In the genomic region with DNA sequence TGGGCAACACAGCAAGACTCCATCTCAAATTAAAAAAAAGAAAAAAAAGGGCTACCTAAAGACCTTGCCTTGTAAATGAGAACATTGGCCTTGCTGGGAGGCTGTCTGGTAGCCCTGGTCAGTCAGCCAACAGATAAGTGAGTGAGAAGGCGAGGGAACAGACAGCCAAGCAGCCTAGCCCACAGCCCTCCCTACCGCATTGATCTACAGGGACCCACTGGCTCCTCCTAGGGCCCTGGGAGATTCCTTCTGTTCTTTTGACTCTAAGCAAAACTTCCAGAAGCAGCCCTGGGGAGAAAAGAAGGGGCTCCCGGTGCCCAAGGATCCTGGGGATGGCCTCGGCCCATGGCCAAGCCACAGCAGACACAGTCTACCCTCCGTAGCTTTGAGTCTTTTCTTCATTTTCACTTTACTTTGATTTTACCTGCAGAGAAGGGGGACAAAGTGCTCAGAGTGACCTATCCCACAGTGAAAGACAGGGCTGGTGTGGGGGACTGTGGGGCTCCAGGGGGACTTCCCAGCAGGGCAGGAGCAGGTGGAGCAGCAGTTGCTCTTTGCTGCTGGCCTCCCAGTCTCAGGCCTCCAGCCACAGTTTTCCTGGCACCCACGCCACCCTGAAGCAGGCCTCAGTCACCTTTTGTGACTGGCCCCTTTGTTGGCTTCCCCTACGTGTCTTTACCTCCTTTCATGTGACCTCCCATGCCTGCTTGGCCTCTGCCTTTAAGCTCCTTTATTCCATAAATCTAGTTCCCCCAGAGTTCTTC, we compare ENCODE assay signal across 25 cellular contexts. TPM values are rescaled to one million over a fixed set of nuclear protein-coding genes. Genes with fewer than 3 reads are reported as not detected.
A peak's percentile ranks its signal among the peaks of the same experiment; 100 is the strongest.
DNase-seq lines count a peak whose midpoint lies in the region; ATAC-seq, FAIRE-seq and TF ChIP-seq lines count a peak whose summit lies in the region.
"Had no signal": no experiment of that assay in that cellular context is flagged by ENCODE, and none has a peak within 500 bp of the region (broad histone marks: within the 10 kb centered on the region; RNA-seq: fewer than 3 reads in every experiment).

No MANE protein-coding gene starts in this region.

- H3K36me3 Mint-ChIP-seq in endodermal cell (ENCODE audit: low read depth) (peaks cover 7% of the 10 kb centered on the region), type B pancreatic cell (peaks cover 5% of the 10 kb centered on the region)
- H3K36me3 Mint-ChIP-seq: activated naive CD8-positive, alpha-beta T cell had no signal

- H3K9ac ChIP-seq in NT2/D1 (ENCODE audit: insufficient read length, low read depth): peak overlapping the region; percentile 3
- no peak overlapping the region for H3K9ac ChIP-seq in endodermal cell (ENCODE audit: extremely low read depth, low read length, poor library complexity, severe bottlenecking)

- H3K9me3 Mint-ChIP-seq in endodermal cell (no peaks in the 10 kb centered on the region), type B pancreatic cell (no peaks in the 10 kb centered on the region)
- H3K9me3 Mint-ChIP-seq: activated CD4-positive, alpha-beta T cell treated with anti-CD3 and anti-CD28 coated beads, Interleukin-2, amount 10 ng/mL, durations not matched to agents 7 days and 5 days; CD8-positive, alpha-beta T cell had no signal

- H3K27me3 Mint-ChIP-seq in endodermal cell (ENCODE audit: insufficient read depth) (no peaks in the 10 kb centered on the region), type B pancreatic cell (no peaks in the 10 kb centered on the region)
- H3K27me3 Mint-ChIP-seq: activated CD4-positive, alpha-beta T cell treated with anti-CD3 and anti-CD28 coated beads, Interleukin-2, amount 10 ng/mL, durations not matched to agents 7 days and 5 days; activated CD8-positive, alpha-beta memory T cell treated with anti-CD3 and anti-CD28 coated beads, Interleukin-2, amount 10 ng/mL, durations not matched to agents 7 days and 5 days; activated naive CD8-positive, alpha-beta T cell had no signal

- H3K4me3 Mint-ChIP-seq in endodermal cell (no peak overlapping the region), type B pancreatic cell (no peak overlapping the region)
- H3K4me3 Mint-ChIP-seq: activated CD4-positive, alpha-beta T cell treated with anti-CD3 and anti-CD28 coated beads, Interleukin-2, amount 10 ng/mL, durations not matched to agents 7 days and 5 days; activated CD8-positive, alpha-beta memory T cell treated with anti-CD3 and anti-CD28 coated beads, Interleukin-2, amount 10 ng/mL, durations not matched to agents 7 days and 5 days; activated naive CD8-positive, alpha-beta T cell; CD8-positive, alpha-beta T cell had no signal

- FAIRE-seq in pancreas (lab: Jason Lieb, UNC): no peak
- FAIRE-seq: HTR-8/SVneo had no signal

- no peak for DNase-seq in NT2/D1 (ENCODE audit: low read depth, low spot score)
- DNase-seq in endodermal cell: no peak
- DNase-seq in pancreas: peak in 4 of 6 donors; percentile 60 to 73 (median 64)
- DNase-seq in type B pancreatic cell (ENCODE audit: extremely low spot score, unreplicated experiment): no peak
- DNase-seq in NCI-H1694 (lab: John Stamatoyannopoulos, UW): no peak
- DNase-seq in SHP77 (lab: John Stamatoyannopoulos, UW): no peak
- DNase-seq in NCI-H2196 (lab: John Stamatoyannopoulos, UW; ENCODE audit: unreplicated experiment): no peak
- DNase-seq: activated CD4-positive, alpha-beta T cell treated with anti-CD3 and anti-CD28 coated beads, Interleukin-2, amount 10 ng/mL, durations not matched to agents 7 days and 5 days; activated CD8-positive, alpha-beta memory T cell treated with anti-CD3 and anti-CD28 coated beads, Interleukin-2, amount 10 ng/mL, durations not matched to agents 7 days and 5 days; CD8-positive, alpha-beta T cell; cerebellar nuclear complex; effector CD4-positive, alpha-beta T cell; GDM1; kidney glomerular epithelial cell; NCI-H1048; NCI-H510A; NK-92 treated with Interleukin-12 subunit alpha and Interleukin-12 subunit beta, amount 100 ng/mL, for 24 hours; occipital lobe; right cardiac atrium had no signal

- WGBS in endodermal cell (ENCODE audit: insufficient coverage in 1 of 2, insufficient read length in 1 of 2), 2 experiments: 84 to 96% methylated on average over 3 to 7 of the region's 7 CpGs
- WGBS in pancreas, 2 donors: 40 to 43% methylated on average over 7 of the region's 7 CpGs

- H3K9me3 ChIP-seq in NT2/D1 (ENCODE audit: insufficient read depth, low read length): no peaks in the 10 kb centered on the region
- no peaks in the 10 kb centered on the region for H3K9me3 ChIP-seq in endodermal cell (ENCODE audit: control insufficient read depth, low read length)
- H3K9me3 ChIP-seq in pancreas: no peaks in the 10 kb centered on the region
- H3K9me3 ChIP-seq: ascending aorta had no signal

- H3K36me3 ChIP-seq in NT2/D1 (ENCODE audit: insufficient read depth, insufficient read length, low read length) (peaks cover 4% of the 10 kb centered on the region), endodermal cell (ENCODE audit: control insufficient read depth, insufficient read depth, low read length) (no peaks in the 10 kb centered on the region), pancreas (no peaks in the 10 kb centered on the region)
- H3K36me3 ChIP-seq: ascending aorta had no signal

- H3K27me3 ChIP-seq in NT2/D1 (ENCODE audit: insufficient read depth, insufficient read length): no peaks in the 10 kb centered on the region
- no peaks in the 10 kb centered on the region for H3K27me3 ChIP-seq in endodermal cell (ENCODE audit: control insufficient read depth, insufficient read depth, low read length, poor library complexity, severe bottlenecking)
- H3K27me3 ChIP-seq in pancreas: no peaks in the 10 kb centered on the region
- H3K27me3 ChIP-seq: ascending aorta, SJSA1 had no signal

- H3K4me1 Mint-ChIP-seq in endodermal cell (peaks cover 10% of the 10 kb centered on the region), type B pancreatic cell (ENCODE audit: unreplicated experiment) (peaks cover 49% of the 10 kb centered on the region)

- H3K27ac Mint-ChIP-seq in endodermal cell: peak overlapping the region; percentile 60
- peak overlapping the region; percentile 18 for H3K27ac Mint-ChIP-seq in type B pancreatic cell
- H3K27ac Mint-ChIP-seq: activated CD4-positive, alpha-beta T cell treated with anti-CD3 and anti-CD28 coated beads, Interleukin-2, amount 10 ng/mL, durations not matched to agents 7 days and 5 days; activated CD8-positive, alpha-beta memory T cell treated with anti-CD3 and anti-CD28 coated beads, Interleukin-2, amount 10 ng/mL, durations not matched to agents 7 days and 5 days; activated naive CD8-positive, alpha-beta T cell; CD8-positive, alpha-beta T cell had no signal

- peak; percentile 25 to 58 (median 41) for ATAC-seq in pancreas
- ATAC-seq: activated CD8-positive, alpha-beta memory T cell treated with anti-CD3 and anti-CD28 coated beads, Interleukin-2, amount 10 ng/mL, durations not matched to agents 7 days and 5 days; CD8-positive, alpha-beta T cell; HCT116; Panc1; right cardiac atrium had no signal

- intact Hi-C loops in pancreas (cut with DNase I): loop anchor here in 1 of 3 donors (10.0 kb wide), 1 partner anchor 113 kb away; no protein-coding TSS in a partner anchor

- H3K4me1 ChIP-seq in NT2/D1 (ENCODE audit: insufficient read depth, insufficient read length) (peaks cover 2% of the 10 kb centered on the region), endodermal cell (ENCODE audit: control insufficient read depth, insufficient read depth, low read length) (no peaks in the 10 kb centered on the region), pancreas (peaks cover 42 to 58% (median 44%) of the 10 kb centered on the region in 3 donors)

- peak; percentile 20 for TF ChIP-seq CTCF in endodermal cell (conservative IDR thresholded peaks at IDR 0.05)
- no peak for TF ChIP-seq CTCF in pancreas (IDR thresholded peaks at IDR 0.05)
- TF ChIP-seq CTCF in type B pancreatic cell (conservative IDR thresholded peaks at IDR 0.05): no peak

- H3K27ac ChIP-seq in endodermal cell (ENCODE audit: low read depth, low read length) (no peak overlapping the region), pancreas (peak overlapping the region; percentile 64 to 93 (median 78))
- H3K27ac ChIP-seq: ascending aorta, SJSA1 had no signal

- H3K4me3 ChIP-seq in NT2/D1 (ENCODE audit: insufficient read length, low read depth) (no peak overlapping the region), endodermal cell (ENCODE audit: low read length) (no peak overlapping the region), pancreas (no peak overlapping the region)
- H3K4me3 ChIP-seq: ascending aorta, SJSA1 had no signal

RNA-seq across cellular contexts. Expression of a gene that starts 5.1 kb away (rescaled TPM):
- total RNA-seq in endodermal cell (10 to 100 TPM; 13.7 to 17.7 TPM), pancreas (10 to 100 TPM in 4 of 6 donors, 1 to 10 TPM in 2; 4.4 to 13.2 (median 10.7) TPM), type B pancreatic cell (ENCODE audit: low replicate concordance) (8.3 and 21.5 TPM in 2 replicates)
- 18.0 TPM for polyA plus RNA-seq in endodermal cell (2013, experiment 1 of 2)
- 17.7 TPM for polyA plus RNA-seq in endodermal cell (2013, experiment 2 of 2)
- polyA plus RNA-seq in pancreas: 1 to 10 TPM; 4.8 to 7.0 TPM

Comparison
In these comparisons a context has a peak if more than half of its experiments do, and no peak if none do; other contexts are left out.
1. DNase-seq: peak in pancreas (4 of 6); none in NT2/D1 (single experiment), endodermal cell (single experiment), type B pancreatic cell (single experiment), NCI-H1694 (single experiment), SHP77 (0 of 2) and NCI-H2196 (single experiment).